27 cellular contexts compared by ENCODE assay signal in the genomic region with DNA sequence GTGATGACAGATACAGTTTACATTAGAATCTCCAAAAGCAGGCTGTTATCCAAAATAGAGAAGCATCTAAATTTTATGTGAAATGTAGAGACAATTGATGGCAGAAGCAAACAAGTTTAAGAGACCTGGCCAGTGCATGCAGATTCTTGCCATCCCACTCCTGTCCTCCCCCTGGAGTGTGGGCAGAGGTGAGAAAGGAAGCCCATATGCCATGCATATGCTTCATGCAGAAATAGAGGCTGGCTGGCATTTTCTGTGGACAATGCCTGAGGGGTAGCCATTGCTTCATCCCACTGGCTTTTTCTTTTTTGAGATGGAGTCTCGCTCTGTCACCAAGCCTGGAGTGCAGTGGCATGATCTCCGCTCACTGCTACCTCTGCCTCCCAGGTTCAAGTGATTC.
"Had no signal": no experiment of that assay in that cellular context is flagged by ENCODE, and none has a peak within 500 bp of the region (broad histone marks: within the 10 kb centered on the region; RNA-seq: fewer than 3 reads in every experiment).

No MANE protein-coding gene starts in this region.

- H3K27ac ChIP-seq: left ventricle myocardium inferior, parathyroid adenoma, right atrium auricular region, right lobe of liver, tibial nerve, uterus had no signal

- H3K4me1 Mint-ChIP-seq: immature natural killer cell; mesothelial cell of epicardium; naive thymus-derived CD8-positive, alpha-beta T cell; neural crest cell; stimulated activated memory B cell treated with anti-CD40 and anti-IgM and Interleukin-4, amounts not matched to agents 10 μg/mL and 1 μg/mL and 100 μg/mL, for 72 hours; stimulated activated naive CD8-positive, alpha-beta T cell treated with anti-CD3 and anti-CD28 coated beads, Interleukin-15, amount 100 ng/mL, for 72 hours had no signal

- H3K27me3 Mint-ChIP-seq: naive thymus-derived CD8-positive, alpha-beta T cell; stimulated activated memory B cell treated with anti-CD40 and anti-IgM and Interleukin-4, amounts not matched to agents 10 μg/mL and 1 μg/mL and 100 μg/mL, for 72 hours; stimulated activated naive CD8-positive, alpha-beta T cell treated with anti-CD3 and anti-CD28 coated beads, Interleukin-15, amount 100 ng/mL, for 72 hours had no signal

- H3K27me3 ChIP-seq: right atrium auricular region, right lobe of liver, tibial nerve, uterus had no signal

- DNase-seq: immature natural killer cell; islet precursor cell; left ventricle myocardium inferior; mesendoderm; mucosa of descending colon; naive thymus-derived CD8-positive, alpha-beta T cell; nucleus accumbens; right lobe of liver; stimulated activated CD4-positive, alpha-beta T cell treated with anti-CD3 and anti-CD28 coated beads, Interleukin-1b, Interleukin-23, amount 100 ng/mL, for 48 hours; stimulated activated CD4-positive, alpha-beta T cell treated with anti-CD3 and anti-CD28 coated beads, Interleukin-2, amount 100 ng/mL, for 48 hours; stimulated activated CD4-positive, alpha-beta T cell treated with anti-CD3 and anti-CD28 coated beads, Interleukin-4, amount 100 ng/mL, for 4 hours; stimulated activated CD8-positive, alpha-beta memory T cell treated with anti-CD3 and anti-CD28 coated beads, Interleukin-4, amount 100 ng/mL, for 48 hours; stimulated activated naive CD4-positive, alpha-beta T cell treated with Interleukin-2 at 50 U/mL for 16 hours; stimulated activated naive CD8-positive, alpha-beta T cell treated with anti-CD3 and anti-CD28 coated beads, Interleukin-15, amount 100 ng/mL, for 72 hours; substantia nigra; uterus had no signal

- H3K4me1 ChIP-seq: left ventricle myocardium inferior, parathyroid adenoma, right atrium auricular region, right lobe of liver, tibial nerve, uterus had no signal

- H3K36me3 ChIP-seq: left ventricle myocardium inferior, right atrium auricular region, right lobe of liver, tibial nerve, uterus had no signal

- H3K9me3 ChIP-seq: left ventricle myocardium inferior, mucosa of descending colon, right atrium auricular region, right lobe of liver, tibial nerve, uterus had no signal

- H3K36me3 Mint-ChIP-seq: immature natural killer cell; mesothelial cell of epicardium; stimulated activated memory B cell treated with anti-CD40 and anti-IgM and Interleukin-4, amounts not matched to agents 10 μg/mL and 1 μg/mL and 100 μg/mL, for 72 hours; type B pancreatic cell had no signal

- H3K9me3 Mint-ChIP-seq: mesothelial cell of epicardium; nephron; neural crest cell; stimulated activated memory B cell treated with anti-CD40 and anti-IgM and Interleukin-4, amounts not matched to agents 10 μg/mL and 1 μg/mL and 100 μg/mL, for 72 hours; type B pancreatic cell had no signal

- H3K4me3 ChIP-seq: left ventricle myocardium inferior, lung, mucosa of descending colon, right atrium auricular region, right lobe of liver, smooth muscle cell, tibial nerve, uterus had no signal

- H3K4me3 Mint-ChIP-seq: immature natural killer cell; mesothelial cell of epicardium; naive thymus-derived CD8-positive, alpha-beta T cell; nephron; neural crest cell; stimulated activated memory B cell treated with anti-CD40 and anti-IgM and Interleukin-4, amounts not matched to agents 10 μg/mL and 1 μg/mL and 100 μg/mL, for 72 hours; stimulated activated naive CD8-positive, alpha-beta T cell treated with anti-CD3 and anti-CD28 coated beads, Interleukin-15, amount 100 ng/mL, for 72 hours; type B pancreatic cell had no signal

- H3K27ac Mint-ChIP-seq: immature natural killer cell; mesothelial cell of epicardium; naive thymus-derived CD8-positive, alpha-beta T cell; nephron; progenitor cell of endocrine pancreas; stimulated activated memory B cell treated with anti-CD40 and anti-IgM and Interleukin-4, amounts not matched to agents 10 μg/mL and 1 μg/mL and 100 μg/mL, for 72 hours; stimulated activated naive CD8-positive, alpha-beta T cell treated with anti-CD3 and anti-CD28 coated beads, Interleukin-15, amount 100 ng/mL, for 72 hours; type B pancreatic cell had no signal
